Comparison of ENCODE assay signal across 15 cellular contexts in the genomic region with DNA sequence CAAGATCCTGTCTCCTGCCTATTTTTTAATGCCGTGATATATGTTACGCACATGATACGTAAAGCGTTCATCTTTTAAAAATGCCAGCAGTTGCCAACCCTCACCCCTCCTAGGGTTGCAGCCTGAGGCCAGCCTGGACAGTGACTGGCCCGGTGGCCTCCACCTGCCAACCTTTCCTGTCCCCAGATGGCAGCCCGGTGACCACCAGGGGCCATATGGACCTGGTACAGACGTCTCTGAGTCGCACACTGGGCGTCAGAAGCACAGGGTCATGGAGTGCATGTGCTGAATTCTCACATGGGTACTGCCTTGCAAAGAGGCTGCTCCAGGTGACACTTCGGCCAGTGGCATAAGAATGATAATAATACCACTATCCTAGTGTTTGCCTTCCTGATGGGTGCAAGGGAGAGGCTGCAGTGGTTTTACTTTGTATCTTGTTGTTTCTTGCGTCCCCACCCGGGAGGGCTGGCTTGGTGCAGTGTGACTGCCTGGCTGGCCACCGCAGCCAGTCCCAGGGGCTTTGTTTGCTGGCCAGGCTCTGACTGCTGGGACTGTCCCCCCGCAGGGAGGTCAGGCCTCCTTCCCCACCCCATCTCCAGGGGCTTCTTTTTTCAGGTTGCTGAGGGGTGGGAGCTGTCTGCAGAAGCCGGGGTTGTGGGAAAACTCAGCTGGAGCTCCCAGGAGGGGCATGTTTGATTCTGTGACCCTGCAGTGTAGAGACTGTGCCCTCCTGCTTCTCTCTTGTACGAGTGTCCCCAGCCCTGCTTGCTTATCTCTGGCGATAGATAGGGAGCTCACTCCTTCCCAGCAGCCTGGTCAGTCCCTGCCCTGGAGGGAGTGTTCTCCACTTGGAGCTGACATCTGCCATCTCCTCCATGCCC. TPM values are rescaled to one million over a fixed set of nuclear protein-coding genes. Genes with fewer than 3 reads are reported as not detected.
A peak's percentile ranks its signal among the peaks of the same experiment; 100 is the strongest.
DNase-seq lines count a peak whose midpoint lies in the region; ATAC-seq and TF ChIP-seq lines count a peak whose summit lies in the region.
"Had no signal": no experiment of that assay in that cellular context is flagged by ENCODE, and none has a peak within 500 bp of the region (broad histone marks: within the 10 kb centered on the region; RNA-seq: fewer than 3 reads in every experiment).

No MANE protein-coding gene starts in this region.

- no peak overlapping the region for H2BK5ac ChIP-seq in mesendoderm (ENCODE audit: low read length)

- H3K27ac Mint-ChIP-seq in natural killer cell treated with Interleukin-12 subunit alpha and Interleukin-12 subunit beta and Interleukin-15 and Interleukin-18, amount 100 ng/mL, for 72 hours = no peak overlapping the region
- no peak overlapping the region for H3K27ac Mint-ChIP-seq in natural killer cell
- no peak overlapping the region for H3K27ac Mint-ChIP-seq in activated T-helper 2 cell treated with anti-CD3 and anti-CD28 coated beads, Interferon-gamma antibody, Interleukin-2, Interleukin-4, amounts not matched to agents 10 μg/mL and 5 μg/mL and 100 μg/mL, durations not matched to agents 14 hours and 24 hours and 36 hours

- DNase-seq in natural killer cell treated with Interleukin-12 subunit alpha and Interleukin-12 subunit beta and Interleukin-15 and Interleukin-18, amount 100 ng/mL, for 72 hours (ENCODE audit: low spot score) = peak; percentile 44
- no peak for DNase-seq in natural killer cell
- peak in 1 of 2 donors; percentile 73 for DNase-seq in cardiac muscle cell (ENCODE audit: low read depth in 1 of 2, low spot score in 1 of 2)
- no peak for DNase-seq in mesendoderm
- DNase-seq in ACHN = no peak
- DNase-seq in NCI-H1105 (lab: John Stamatoyannopoulos, UW) = no peak
- no peak for DNase-seq in activated T-helper 2 cell treated with anti-CD3 and anti-CD28 coated beads, Interferon-gamma antibody, Interleukin-2, Interleukin-4, amounts not matched to agents 10 μg/mL and 5 μg/mL and 100 μg/mL, durations not matched to agents 14 hours and 24 hours and 36 hours (ENCODE audit: low spot score)
- DNase-seq: COR-L47, DMS53, NCI-H1436, NCI-H2081 had no signal

- WGBS in mesendoderm (ENCODE audit: extremely low coverage, insufficient coverage, low lambda C conversion rate) = no CpG with 5 or more reads among the region's 17 CpGs

- TF ChIP-seq CTCF in natural killer cell (IDR thresholded peaks at IDR 0.05) = no peak
- TF ChIP-seq CTCF in cardiac muscle cell (IDR thresholded peaks at IDR 0.05; ENCODE audit: low read depth, low read length) = no peak

- no peak overlapping the region for H3K4me3 ChIP-seq in cardiac muscle cell
- H3K4me3 ChIP-seq in mesendoderm (ENCODE audit: low read length) = no peak overlapping the region

- no peak overlapping the region for H3K9ac ChIP-seq in mesendoderm (ENCODE audit: low read length)

- peaks cover 4 to 11% of the 10 kb centered on the region in 2 donors for H3K27me3 Mint-ChIP-seq in natural killer cell treated with Interleukin-12 subunit alpha and Interleukin-12 subunit beta and Interleukin-15 and Interleukin-18, amount 100 ng/mL, for 72 hours
- H3K27me3 Mint-ChIP-seq in natural killer cell (ENCODE audit: low read depth in 2 of 2) = peaks cover 1 to 2% of the 10 kb centered on the region in 2 donors
- peaks cover 8% of the 10 kb centered on the region for H3K27me3 Mint-ChIP-seq in activated T-helper 2 cell treated with anti-CD3 and anti-CD28 coated beads, Interferon-gamma antibody, Interleukin-2, Interleukin-4, amounts not matched to agents 10 μg/mL and 5 μg/mL and 100 μg/mL, durations not matched to agents 14 hours and 24 hours and 36 hours (ENCODE audit: low read depth)

- no peak overlapping the region for H3K4me3 Mint-ChIP-seq in natural killer cell treated with Interleukin-12 subunit alpha and Interleukin-12 subunit beta and Interleukin-15 and Interleukin-18, amount 100 ng/mL, for 72 hours
- H3K4me3 Mint-ChIP-seq in natural killer cell = no peak overlapping the region
- H3K4me3 Mint-ChIP-seq in activated T-helper 2 cell treated with anti-CD3 and anti-CD28 coated beads, Interferon-gamma antibody, Interleukin-2, Interleukin-4, amounts not matched to agents 10 μg/mL and 5 μg/mL and 100 μg/mL, durations not matched to agents 14 hours and 24 hours and 36 hours (ENCODE audit: low read depth) = no peak overlapping the region
- H3K4me3 Mint-ChIP-seq: IgD-negative memory B cell had no signal

- H3K18ac ChIP-seq in mesendoderm (ENCODE audit: low read length) = no peak overlapping the region

- no peak overlapping the region for H4K5ac ChIP-seq in mesendoderm (ENCODE audit: low read length)

- H2AK5ac ChIP-seq in mesendoderm (ENCODE audit: low read length) = no peak overlapping the region

- H3K79me2 ChIP-seq in mesendoderm (ENCODE audit: control insufficient read depth, insufficient read depth, low read length) = no peaks in the 10 kb centered on the region

- no peak overlapping the region for H3K23ac ChIP-seq in mesendoderm (ENCODE audit: low read length)

- in situ Hi-C loops in ACHN (cut with HindIII; ENCODE audit: low pct_ligation_motif_present, low pct_unique_long_range_greater_than_20kb, low sequenced_read_pairs) = no loop called here

- intact Hi-C loops in natural killer cell (cut with micrococcal nuclease) = no loop called here
- intact Hi-C loops in activated T-helper 2 cell treated with anti-CD3 and anti-CD28 coated beads, Interferon-gamma antibody, Interleukin-2, Interleukin-4, amounts not matched to agents 10 μg/mL and 5 μg/mL and 100 μg/mL, durations not matched to agents 14 hours and 24 hours and 36 hours (cut with micrococcal nuclease) = no loop called here

- H3K56ac ChIP-seq in mesendoderm (ENCODE audit: low read length) = peak overlapping the region; percentile 34

- no peak for ATAC-seq in natural killer cell treated with Interleukin-12 subunit alpha and Interleukin-12 subunit beta and Interleukin-15 and Interleukin-18, amount 100 ng/mL, for 72 hours
- no peak for ATAC-seq in natural killer cell
- no peak for ATAC-seq in HG02938 (IDR thresholded peaks at IDR 0.05; ENCODE audit: unreplicated experiment)
- ATAC-seq: HCT116 had no signal

- H3K36me3 ChIP-seq in cardiac muscle cell = no peaks in the 10 kb centered on the region
- no peaks in the 10 kb centered on the region for H3K36me3 ChIP-seq in mesendoderm (ENCODE audit: control insufficient read depth, insufficient read depth, low read length)

- no peaks in the 10 kb centered on the region for H3K9me3 Mint-ChIP-seq in natural killer cell treated with Interleukin-12 subunit alpha and Interleukin-12 subunit beta and Interleukin-15 and Interleukin-18, amount 100 ng/mL, for 72 hours
- H3K9me3 Mint-ChIP-seq in natural killer cell = no peaks in the 10 kb centered on the region
- no peaks in the 10 kb centered on the region for H3K9me3 Mint-ChIP-seq in activated T-helper 2 cell treated with anti-CD3 and anti-CD28 coated beads, Interferon-gamma antibody, Interleukin-2, Interleukin-4, amounts not matched to agents 10 μg/mL and 5 μg/mL and 100 μg/mL, durations not matched to agents 14 hours and 24 hours and 36 hours
- H3K9me3 Mint-ChIP-seq: IgD-negative memory B cell had no signal

- no peak overlapping the region for H2BK15ac ChIP-seq in mesendoderm (replicated peaks; ENCODE audit: low read depth)

- H3K4me2 ChIP-seq in mesendoderm (ENCODE audit: low read length) = no peak overlapping the region

- no peaks in the 10 kb centered on the region for H3K4me1 Mint-ChIP-seq in natural killer cell treated with Interleukin-12 subunit alpha and Interleukin-12 subunit beta and Interleukin-15 and Interleukin-18, amount 100 ng/mL, for 72 hours (ENCODE audit: low read depth in 2 of 2)
- peaks cover 0 to 5% of the 10 kb centered on the region in 2 donors for H3K4me1 Mint-ChIP-seq in natural killer cell
- no peaks in the 10 kb centered on the region for H3K4me1 Mint-ChIP-seq in activated T-helper 2 cell treated with anti-CD3 and anti-CD28 coated beads, Interferon-gamma antibody, Interleukin-2, Interleukin-4, amounts not matched to agents 10 μg/mL and 5 μg/mL and 100 μg/mL, durations not matched to agents 14 hours and 24 hours and 36 hours (ENCODE audit: low read depth)
- H3K4me1 Mint-ChIP-seq: IgD-negative memory B cell had no signal

- peaks cover 2% of the 10 kb centered on the region for H3K79me1 ChIP-seq in mesendoderm (ENCODE audit: low read length)

- no peaks in the 10 kb centered on the region for H3K9me3 ChIP-seq in cardiac muscle cell (ENCODE audit: low read depth)

- H3K36me3 Mint-ChIP-seq in natural killer cell treated with Interleukin-12 subunit alpha and Interleukin-12 subunit beta and Interleukin-15 and Interleukin-18, amount 100 ng/mL, for 72 hours = no peaks in the 10 kb centered on the region
- no peaks in the 10 kb centered on the region for H3K36me3 Mint-ChIP-seq in natural killer cell
- no peaks in the 10 kb centered on the region for H3K36me3 Mint-ChIP-seq in activated T-helper 2 cell treated with anti-CD3 and anti-CD28 coated beads, Interferon-gamma antibody, Interleukin-2, Interleukin-4, amounts not matched to agents 10 μg/mL and 5 μg/mL and 100 μg/mL, durations not matched to agents 14 hours and 24 hours and 36 hours (ENCODE audit: low read depth)
- H3K36me3 Mint-ChIP-seq: IgD-negative memory B cell had no signal

- H3K4ac ChIP-seq in mesendoderm (ENCODE audit: low read depth, low read length) = peak overlapping the region; percentile 41

- H2BK120ac ChIP-seq in mesendoderm (ENCODE audit: low read depth, low read length) = no peak overlapping the region

- H3K27ac ChIP-seq in cardiac muscle cell (peak overlapping the region; percentile 85), mesendoderm (ENCODE audit: low read depth, low read length) (no peak overlapping the region)
- H3K27ac ChIP-seq: C4-2B had no signal

- H3K4me1 ChIP-seq in cardiac muscle cell (ENCODE audit: low read depth) (peaks cover 37% of the 10 kb centered on the region), mesendoderm (ENCODE audit: control insufficient read depth, low read depth, low read length) (peaks cover 4% of the 10 kb centered on the region)

- no peak overlapping the region for H4K8ac ChIP-seq in mesendoderm (ENCODE audit: low read depth, low read length)

- no peaks in the 10 kb centered on the region for H3K27me3 ChIP-seq in cardiac muscle cell
- no peaks in the 10 kb centered on the region for H3K27me3 ChIP-seq in mesendoderm (ENCODE audit: insufficient read depth, low read length, poor library complexity)

RNA-seq across cellular contexts. Expression of a gene that starts 16.9 kb away (rescaled TPM):
- not detected for total RNA-seq in natural killer cell treated with Interleukin-12 subunit alpha and Interleukin-12 subunit beta and Interleukin-15 and Interleukin-18, amount 100 ng/mL, for 72 hours
- 1 to 10 TPM in 2 of 3 donors, under 1 TPM in 1; 0.61 to 2.7 (median 1.6) TPM for total RNA-seq in natural killer cell
- total RNA-seq in cardiac muscle cell = 24.9 and 42.4 TPM in 2 replicates
- 19.3 and 33.5 TPM in 2 replicates for polyA plus RNA-seq in cardiac muscle cell
- 5.7 TPM for polyA plus RNA-seq in mesendoderm (2013, experiment 1 of 2)
- polyA plus RNA-seq in mesendoderm (2013, experiment 2 of 2) = 5.4 TPM
- total RNA-seq in activated T-helper 2 cell treated with anti-CD3 and anti-CD28 coated beads, Interferon-gamma antibody, Interleukin-2, Interleukin-4, amounts not matched to agents 10 μg/mL and 5 μg/mL and 100 μg/mL, durations not matched to agents 14 hours and 24 hours and 36 hours = not detected in 2 replicates
